ENCODE assay signal across 14 cellular contexts in genomic region chr2:150811259-150811912, GRCh38.
A peak's percentile ranks its signal among the peaks of the same experiment; 100 is the strongest.
DNase-seq lines count a peak whose midpoint lies in the region; ATAC-seq, FAIRE-seq and TF ChIP-seq lines count a peak whose summit lies in the region.
"Had no signal": no experiment of that assay in that cellular context is flagged by ENCODE, and none has a peak within 500 bp of the region (broad histone marks: within the 10 kb centered on the region; RNA-seq: fewer than 3 reads in every experiment).

No MANE protein-coding gene starts in this region.

- H3K14ac ChIP-seq in H1 (ENCODE audit: insufficient read length): no peak overlapping the region

- H4K8ac ChIP-seq in H1 (ENCODE audit: extremely low read depth, insufficient read depth, low read length): no peak overlapping the region

- no peak overlapping the region for H3K4me3 ChIP-seq in H1 (ENCODE audit: extremely low read depth in 1 of 4, insufficient read depth in 2 of 4, low read depth in 3 of 4, low read length in 4 of 4)
- no peak overlapping the region for H3K4me3 ChIP-seq in psoas muscle
- H3K4me3 ChIP-seq in brain microvascular endothelial cell (ENCODE audit: low read depth, low read length): no peak overlapping the region
- no peak overlapping the region for H3K4me3 ChIP-seq in aorta (ENCODE audit: low read length in 2 of 2)
- H3K4me3 ChIP-seq: left lung, SK-N-MC, thyroid gland had no signal

- TF ChIP-seq RAD21 in H1 (IDR thresholded peaks at IDR 0.05 in 1 of 2, conservative IDR thresholded peaks at IDR 0.05 in 1 of 2; ENCODE audit: low read depth in 2 of 2, low read length in 2 of 2): no peak

- TF ChIP-seq CTCF in H1 (IDR thresholded peaks at IDR 0.05; ENCODE audit: control extremely low read depth in 1 of 3, insufficient read depth in 1 of 3, low read depth in 1 of 3, low read length in 3 of 3) (no peak), psoas muscle (IDR thresholded peaks at IDR 0.05) (no peak), brain microvascular endothelial cell (IDR thresholded peaks at IDR 0.05; ENCODE audit: low read depth, low read length, missing control alignments) (no peak)

- no peak overlapping the region for H2BK20ac ChIP-seq in H1 (ENCODE audit: low read length)

- WGBS in H1 (ENCODE audit: extremely low coverage in 1 of 2, insufficient coverage in 1 of 2, insufficient read length in 1 of 2, insufficient replicate concordance in 2 of 2, low coverage in 1 of 2, low lambda C conversion rate in 2 of 2, missing lambda C conversion rate in 1 of 2), 2 experiments: 72% methylated on average over 6 of the region's 6 CpGs; no CpG with 5 or more reads in 1 of the 2 experiments
- WGBS in psoas muscle, 3 donors: 27 to 39% (median 30%) methylated on average over 6 of the region's 6 CpGs
- WGBS in aorta, 2 donors: 35 to 40% methylated on average over 6 of the region's 6 CpGs

- no peaks in the 10 kb centered on the region for H3K27me3 ChIP-seq in H1 (replicated peaks in 1 of 4; ENCODE audit: control insufficient read depth in 3 of 4, extremely low read depth in 1 of 4, insufficient read depth in 3 of 4, low read length in 3 of 4)
- H3K27me3 ChIP-seq in psoas muscle (ENCODE audit: insufficient read depth in 3 of 3, low read length in 2 of 3): no peaks in the 10 kb centered on the region
- H3K27me3 ChIP-seq in brain microvascular endothelial cell (replicated peaks): no peaks in the 10 kb centered on the region
- no peaks in the 10 kb centered on the region for H3K27me3 ChIP-seq in aorta (ENCODE audit: control insufficient read depth in 1 of 2, insufficient read depth in 2 of 2, low read length in 1 of 2)
- H3K27me3 ChIP-seq: left lung, thyroid gland had no signal

- no peak for FAIRE-seq in H1 (lab: Jason Lieb, UNC)

- H4K91ac ChIP-seq in H1 (replicated peaks; ENCODE audit: insufficient read length, low read length): no peak overlapping the region

- no peaks in the 10 kb centered on the region for H3K36me3 ChIP-seq in H1 (ENCODE audit: control insufficient read depth in 2 of 4, insufficient read depth in 4 of 4, low read length in 3 of 4)
- H3K36me3 ChIP-seq in psoas muscle (ENCODE audit: insufficient read depth in 1 of 2, low read depth in 1 of 2): no peaks in the 10 kb centered on the region
- no peaks in the 10 kb centered on the region for H3K36me3 ChIP-seq in brain microvascular endothelial cell (replicated peaks)
- no peaks in the 10 kb centered on the region for H3K36me3 ChIP-seq in aorta (ENCODE audit: control insufficient read depth in 1 of 2, insufficient read depth in 2 of 2, low read length in 1 of 2)
- H3K36me3 ChIP-seq: left lung, thyroid gland had no signal

- H2BK5ac ChIP-seq in H1 (ENCODE audit: low read depth, low read length): no peak overlapping the region

- H2BK15ac ChIP-seq in H1 (ENCODE audit: low read length): no peak overlapping the region

- H2BK120ac ChIP-seq in H1 (replicated peaks; ENCODE audit: low read depth, low read length): peak overlapping the region; percentile 5

- CTCF ChIA-PET in H1 (lab: Charles Lee; ENCODE audit: partially characterized antibody): no interaction called here
- CTCF ChIA-PET in HEK293T (lab: Yijun Ruan, JAX): no interaction called here

- H2AFZ ChIP-seq in H1 (ENCODE audit: low read length): peak overlapping the region; percentile 35; the same call in 1 of the 2 replicates

- H3K9me3 ChIP-seq in H1 (ENCODE audit: insufficient read depth in 2 of 2, low read depth in 1 of 2, low read length in 1 of 2) (no peaks in the 10 kb centered on the region), psoas muscle (no peaks in the 10 kb centered on the region), aorta (ENCODE audit: control insufficient read depth, low read length) (no peaks in the 10 kb centered on the region)
- H3K9me3 ChIP-seq: left lung, thyroid gland had no signal

- H3K4ac ChIP-seq in H1 (replicated peaks; ENCODE audit: insufficient read length, low read depth, low read length): no peak overlapping the region

- H3K79me1 ChIP-seq in H1 (ENCODE audit: low read depth, low read length): no peaks in the 10 kb centered on the region

- in situ Hi-C loops in brain microvascular endothelial cell (cut with HindIII; ENCODE audit: low pct_ligation_motif_present, low sequenced_read_pairs): no loop called here

- no peak overlapping the region for H2BK12ac ChIP-seq in H1 (ENCODE audit: low read depth, low read length)

- H4K20me1 ChIP-seq in H1 (replicated peaks in 1 of 2; ENCODE audit: control insufficient read depth in 1 of 2, insufficient read depth in 2 of 2, low read length in 2 of 2): no peaks in the 10 kb centered on the region

- H3K18ac ChIP-seq in H1 (ENCODE audit: extremely low read depth, low read length): no peak overlapping the region

- no peak for DNase-seq in H1 (ENCODE audit: low read depth in 1 of 2, low spot score in 2 of 2)
- no peak for DNase-seq in psoas muscle
- no peak for DNase-seq in brain microvascular endothelial cell
- DNase-seq in aorta: no peak
- no peak for DNase-seq in HEK293T (ENCODE audit: extremely low spot score)
- DNase-seq: CD8-positive, alpha-beta memory T cell; effector memory CD4-positive, alpha-beta T cell; left lung; NCI-H187 treated with DMSO at 0.1 percent for 48 hours; thyroid gland had no signal

- no peak overlapping the region for H3K27ac ChIP-seq in H1 (ENCODE audit: low read depth, low read length)
- peak overlapping the region; percentile 48 for H3K27ac ChIP-seq in psoas muscle
- no peak overlapping the region for H3K27ac ChIP-seq in brain microvascular endothelial cell
- H3K27ac ChIP-seq in aorta (ENCODE audit: low read depth in 1 of 2, low read length in 2 of 2): no peak overlapping the region
- H3K27ac ChIP-seq: left lung, SK-N-MC, thyroid gland had no signal

- H3K4me1 ChIP-seq in H1 (replicated peaks in 1 of 4; ENCODE audit: control insufficient read depth in 3 of 4, insufficient read depth in 4 of 4, low read length in 3 of 4): no peaks in the 10 kb centered on the region
- peaks cover 19% of the 10 kb centered on the region for H3K4me1 ChIP-seq in psoas muscle
- H3K4me1 ChIP-seq in aorta (ENCODE audit: control insufficient read depth in 1 of 2, insufficient read depth in 2 of 2, low read length in 2 of 2): no peaks in the 10 kb centered on the region
- H3K4me1 ChIP-seq: left lung, thyroid gland had no signal

- no peak overlapping the region for H3K9ac ChIP-seq in H1 (replicated peaks in 1 of 4; ENCODE audit: extremely low read depth in 1 of 4, low read depth in 3 of 4, low read length in 3 of 4)

- H3K23me2 ChIP-seq in H1 (ENCODE audit: low read depth, low read length): no peaks in the 10 kb centered on the region

- no peak overlapping the region for H4K5ac ChIP-seq in H1 (ENCODE audit: insufficient read length, low read depth, low read length)

- TF ChIP-seq EP300 in H1 (IDR thresholded peaks at IDR 0.05; ENCODE audit: borderline replicate concordance in 1 of 2, low read depth in 2 of 2, low read length in 2 of 2): no peak

- no peak overlapping the region for H3K4me2 ChIP-seq in H1 (ENCODE audit: insufficient read depth in 1 of 2, low read depth in 2 of 2, low read length in 2 of 2)

- intact Hi-C loops in psoas muscle (cut with DNase I): no loop called here
- intact Hi-C loops in aorta (cut with DNase I): no loop called here

- no peak for TF ChIP-seq POLR2A in H1 (IDR thresholded peaks at IDR 0.05; ENCODE audit: control extremely low read depth in 1 of 2, low read depth in 2 of 2, low read length in 2 of 2)

- H3K56ac ChIP-seq in H1 (replicated peaks; ENCODE audit: insufficient read length, low read depth, low read length): no peak overlapping the region

- no peaks in the 10 kb centered on the region for H3K79me2 ChIP-seq in H1 (ENCODE audit: control insufficient read depth in 1 of 2, insufficient read depth in 2 of 2, low read length in 2 of 2)

- peak; percentile 65 for ATAC-seq in GM18858 (IDR thresholded peaks at IDR 0.05; ENCODE audit: unreplicated experiment)
- peak; percentile 58 for ATAC-seq in HG03025 (IDR thresholded peaks at IDR 0.05; ENCODE audit: low FRiP score, unreplicated experiment)
- peak; percentile 64 to 95 (median 82) for ATAC-seq in psoas muscle
- ATAC-seq in aorta (ENCODE audit: low FRiP score): no peak
- ATAC-seq in GM19328 (IDR thresholded peaks at IDR 0.05; ENCODE audit: unreplicated experiment): no peak
- ATAC-seq: left lung had no signal

- POLR2A ChIA-PET in H1 (lab: Charles Lee; ENCODE audit: partially characterized antibody) (no interaction called here), HEK293T (lab: Yijun Ruan, JAX) (no interaction called here)

- H3K23ac ChIP-seq in H1 (ENCODE audit: insufficient read length): no peak overlapping the region

- H2AK5ac ChIP-seq in H1 (ENCODE audit: low read depth, low read length): no peak overlapping the region

TF ChIP-seq in H1, 55 proteins besides CTCF, POLR2A, EP300 and RAD21:
- TF ChIP-seq, protein P1, sequence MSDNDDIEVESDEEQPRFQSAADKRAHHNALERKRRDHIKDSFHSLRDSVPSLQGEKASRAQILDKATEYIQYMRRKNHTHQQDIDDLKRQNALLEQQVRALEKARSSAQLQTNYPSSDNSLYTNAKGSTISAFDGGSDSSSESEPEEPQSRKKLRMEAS (IDR thresholded peaks at IDR 0.05): no peak
- TF ChIP-seq, protein P2, sequence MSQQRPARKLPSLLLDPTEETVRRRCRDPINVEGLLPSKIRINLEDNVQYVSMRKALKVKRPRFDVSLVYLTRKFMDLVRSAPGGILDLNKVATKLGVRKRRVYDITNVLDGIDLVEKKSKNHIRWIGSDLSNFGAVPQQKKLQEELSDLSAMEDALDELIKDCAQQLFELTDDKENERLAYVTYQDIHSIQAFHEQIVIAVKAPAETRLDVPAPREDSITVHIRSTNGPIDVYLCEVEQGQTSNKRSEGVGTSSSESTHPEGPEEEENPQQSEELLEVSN (IDR thresholded peaks at IDR 0.05): peak; percentile 35; the same call in 1 of the 2 replicates

TF ChIP-seq in HEK293T, 16 proteins besides CTCF, POLR2A, EP300 and RAD21:
- TF ChIP-seq SUZ12 (IDR thresholded peaks at IDR 0.05) (no peak), LEF1 (IDR thresholded peaks at IDR 0.05; ENCODE audit: borderline replicate concordance) (no peak), ELF4 (IDR thresholded peaks at IDR 0.05) (no peak), SP1 (IDR thresholded peaks at IDR 0.05) (no peak), FOXA1 (IDR thresholded peaks at IDR 0.05) (no peak), ZNF384 (IDR thresholded peaks at IDR 0.05) (no peak), FOXM1 (IDR thresholded peaks at IDR 0.05; ENCODE audit: borderline replicate concordance) (no peak), ARNT (IDR thresholded peaks at IDR 0.05) (no peak), HDGF (IDR thresholded peaks at IDR 0.05; ENCODE audit: borderline replicate concordance) (no peak)

Comparison
In these comparisons a context has a peak if more than half of its experiments do, and no peak if none do; other contexts are left out.
1. ATAC-seq: peak in GM18858 (single experiment), HG03025 (single experiment) and psoas muscle (4 of 4); none in aorta (single experiment) and GM19328 (single experiment).